Comparison of ENCODE assay signal across 10 cellular contexts in genomic region chr9:137078701-137079400, GRCh38. TPM values are rescaled to one million over a fixed set of nuclear protein-coding genes. Genes with fewer than 3 reads are reported as not detected.
A peak's percentile ranks its signal among the peaks of the same experiment; 100 is the strongest.
DNase-seq lines count a peak whose midpoint lies in the region; ATAC-seq and TF ChIP-seq lines count a peak whose summit lies in the region.
"Had no signal": no experiment of that assay in that cellular context is flagged by ENCODE, and none has a peak within 500 bp of the region (broad histone marks: within the 10 kb centered on the region; RNA-seq: fewer than 3 reads in every experiment).

No MANE protein-coding gene starts in this region.

- H3K4me3 ChIP-seq in Panc1 (ENCODE audit: low read depth in 2 of 2, low read length in 2 of 2) (peak overlapping the region; percentile 54 to 57), fibroblast of villous mesenchyme (ENCODE audit: low read depth, low read length) (peak overlapping the region; percentile 76), sigmoid colon (peak overlapping the region in 3 of 4 donors; percentile 57 to 64 (median 60))

- no peaks in the 10 kb centered on the region for H3K27me3 ChIP-seq in Panc1 (ENCODE audit: control insufficient read depth, insufficient read depth, low read length)
- H3K27me3 ChIP-seq in sigmoid colon: peaks cover 20 to 64% (median 33%) of the 10 kb centered on the region in 3 donors

- H3K4me1 ChIP-seq in Panc1 (ENCODE audit: control insufficient read depth, insufficient read depth, low read length) (peaks cover 14% of the 10 kb centered on the region), sigmoid colon (peaks cover 0 to 34% (median 31%) of the 10 kb centered on the region in 4 donors)

- no peak for TF ChIP-seq EP300 in sigmoid colon (IDR thresholded peaks at IDR 0.05)

- peak; percentile 81 for DNase-seq in ELF-1 (ENCODE audit: low read depth, low spot score)
- no peak for DNase-seq in Panc1 (ENCODE audit: low read depth, low spot score)
- no peak for DNase-seq in fibroblast of villous mesenchyme (ENCODE audit: low read depth)
- DNase-seq in sigmoid colon: peak; percentile 62
- DNase-seq in SHP77 (lab: John Stamatoyannopoulos, UW): no peak
- DNase-seq in NCI-H1930 (lab: John Stamatoyannopoulos, UW): no peak
- DNase-seq in activated gamma-delta T cell (lab: John Stamatoyannopoulos, UW): no peak
- no peak for DNase-seq in stimulated activated CD4-positive, alpha-beta T cell treated with anti-CD3 and anti-CD28 coated beads, Interleukin-4, amount 100 ng/mL, for 4 hours
- DNase-seq: SHP77 treated with DMSO at 0.1 percent for 48 hours had no signal

- no peak for ATAC-seq in Panc1

- CTCF ChIA-PET in Panc1 (lab: Charles Lee): no interaction called here

- POLR2A ChIA-PET in Panc1 (lab: Charles Lee): no interaction called here

- BruUV-seq in Panc1 (replicated peaks; lab: Mats Ljungman, UMichigan): no TSS peak

- no peak overlapping the region; the same call in 1 of the 2 replicates for H3K27ac ChIP-seq in Panc1 (ENCODE audit: low read length)
- H3K27ac ChIP-seq in sigmoid colon: no peak overlapping the region

- H3K9me3 ChIP-seq in Panc1 (ENCODE audit: control insufficient read depth, insufficient read depth, low read depth, low read length) (no peaks in the 10 kb centered on the region), sigmoid colon (no peaks in the 10 kb centered on the region)

- no peak for TF ChIP-seq POLR2A in sigmoid colon (IDR thresholded peaks at IDR 0.05)

- in situ Hi-C loops in Panc1 (cut with HindIII; ENCODE audit: low pct_unique_long_range_greater_than_20kb, low sequenced_read_pairs): no loop called here

- TF ChIP-seq CTCF in Panc1 (IDR thresholded peaks at IDR 0.05): no peak
- TF ChIP-seq CTCF in fibroblast of villous mesenchyme (IDR thresholded peaks at IDR 0.05; ENCODE audit: insufficient read depth, low read depth, low read length): no peak
- TF ChIP-seq CTCF in sigmoid colon (IDR thresholded peaks at IDR 0.05): no peak

- no peaks in the 10 kb centered on the region; the same call in 1 of the 2 replicates for H3K36me3 ChIP-seq in Panc1 (ENCODE audit: control insufficient read depth, insufficient read depth, low read length)
- peaks cover 0 to 37% (median 0%) of the 10 kb centered on the region in 4 donors for H3K36me3 ChIP-seq in sigmoid colon

- intact Hi-C loops in Panc1 (cut with micrococcal nuclease; ENCODE audit: unreplicated experiment): no loop called here
- intact Hi-C loops in sigmoid colon (cut with DNase I): no loop called here

- WGBS in sigmoid colon, 2 donors: 23 to 68% methylated on average over 51 of the region's 51 CpGs

RNA-seq across cellular contexts. Expression of gene UAP1L1, which starts 1.5 kb away (rescaled TPM):
- total RNA-seq in Panc1 (2021; ENCODE audit: unreplicated experiment) (23.1 TPM), fibroblast of villous mesenchyme (16.0 and 31.2 TPM in 2 replicates), sigmoid colon (1 to 10 TPM; 2.9 to 9.1 (median 4.8) TPM)
- polyA plus RNA-seq in Panc1 (2012; ENCODE audit: insufficient read length): 13.1 TPM
- polyA plus RNA-seq in sigmoid colon: 1 to 10 TPM; 4.2 to 9.6 (median 6.0) TPM

RNA-seq across cellular contexts. Expression of gene MAN1B1, which starts 7.9 kb away (rescaled TPM):
- total RNA-seq in Panc1 (2021; ENCODE audit: unreplicated experiment): 57.2 TPM
- 49.5 TPM for polyA plus RNA-seq in Panc1 (2012; ENCODE audit: insufficient read length)
- 65.6 and 65.7 TPM in 2 replicates for total RNA-seq in fibroblast of villous mesenchyme
- 10 to 100 TPM; 27.8 to 34.9 (median 28.7) TPM for total RNA-seq in sigmoid colon
- polyA plus RNA-seq in sigmoid colon: 10 to 100 TPM; 12.0 to 52.0 (median 14.1) TPM

RNA-seq across cellular contexts. Expression of gene SAPCD2, which starts 8.5 kb away (rescaled TPM):
- 18.4 TPM for total RNA-seq in Panc1 (2021; ENCODE audit: unreplicated experiment)
- 11.5 TPM for polyA plus RNA-seq in Panc1 (2012; ENCODE audit: insufficient read length)
- 5.2 TPM in 2 replicates for total RNA-seq in fibroblast of villous mesenchyme
- under 1 TPM in 1 of 4 donors, not detected in 3; 0.81 TPM for total RNA-seq in sigmoid colon
- 10 to 100 TPM in 1 of 3 donors, 1 to 10 TPM in 2; 3.6 to 16.4 (median 3.7) TPM for polyA plus RNA-seq in sigmoid colon

RNA-seq across cellular contexts. Expression of gene ENTPD2, which starts 25.0 kb away (rescaled TPM):
- 2.8 TPM for total RNA-seq in Panc1 (2021; ENCODE audit: unreplicated experiment)
- polyA plus RNA-seq in Panc1 (2012; ENCODE audit: insufficient read length): 5.5 TPM
- not detected in 2 replicates for total RNA-seq in fibroblast of villous mesenchyme
- 1 to 10 TPM in 3 of 4 donors, not detected in 1; 1.2 to 2.2 (median 2.1) TPM for total RNA-seq in sigmoid colon
- 1 to 10 TPM in 2 of 3 donors, under 1 TPM in 1; 0.92 to 6.4 (median 3.0) TPM for polyA plus RNA-seq in sigmoid colon
- total RNA-seq: subcutaneous adipose tissue had no signal

RNA-seq across cellular contexts. Expression of gene NPDC1, which starts 32.9 kb away (rescaled TPM):
- total RNA-seq in Panc1 (2021; ENCODE audit: unreplicated experiment): 43.5 TPM
- 73.8 TPM for polyA plus RNA-seq in Panc1 (2012; ENCODE audit: insufficient read length)
- 6.4 and 13.0 TPM in 2 replicates for total RNA-seq in fibroblast of villous mesenchyme
- total RNA-seq in sigmoid colon: 100 to 1,000 TPM in 1 of 4 donors, 10 to 100 TPM in 3; 21.4 to 101 (median 42.4) TPM
- 100 to 1,000 TPM in 1 of 3 donors, 10 to 100 TPM in 2; 47.9 to 118 (median 91.9) TPM for polyA plus RNA-seq in sigmoid colon

Comparison
In these comparisons a context has a peak if more than half of its experiments do, and no peak if none do; other contexts are left out.
1. DNase-seq: peak in ELF-1 (single experiment) and sigmoid colon (single experiment); none in Panc1 (single experiment), fibroblast of villous mesenchyme (single experiment), SHP77 (0 of 2), NCI-H1930 (0 of 2), activated gamma-delta T cell (single experiment) and stimulated activated CD4-positive, alpha-beta T cell treated with anti-CD3 and anti-CD28 coated beads, Interleukin-4, amount 100 ng/mL, for 4 hours (0 of 2).
2. Peak in every context shown above with its lines, with median percentiles within 50 percentile points of each other: H3K4me3 ChIP-seq.